ENCODE assay signal across 23 cellular contexts in genomic region chr4:90145331-90145730, GRCh38. TPM values are rescaled to one million over a fixed set of nuclear protein-coding genes. Genes with fewer than 3 reads are reported as not detected.
"Had no signal": no experiment of that assay in that cellular context is flagged by ENCODE, and none has a peak within 500 bp of the region (broad histone marks: within the 10 kb centered on the region; RNA-seq: fewer than 3 reads in every experiment).

No MANE protein-coding gene starts in this region.

- H3K4me1 Mint-ChIP-seq: naive thymus-derived CD4-positive, alpha-beta T cell had no signal

- H3K9me3 Mint-ChIP-seq: memory B cell; naive thymus-derived CD4-positive, alpha-beta T cell had no signal

- H3K4me1 ChIP-seq: esophagus muscularis mucosa, foreskin keratinocyte, gastroesophageal sphincter, heart left ventricle, left lung had no signal

- DNase-seq: dermis blood vessel endothelial cell; dorsolateral prefrontal cortex; effector CD4-positive, alpha-beta T cell; effector memory CD4-positive, alpha-beta T cell; foreskin keratinocyte; heart left ventricle; hypothalamus; left cardiac atrium; left lung; left ventricle myocardium superior; mammary epithelial cell; mesendoderm; midbrain; naive thymus-derived CD4-positive, alpha-beta T cell had no signal

- H3K27me3 ChIP-seq: dorsolateral prefrontal cortex, esophagus muscularis mucosa, foreskin keratinocyte, gastroesophageal sphincter, heart left ventricle, hepatocyte, left lung had no signal

- H3K27ac ChIP-seq: coronary artery, dorsolateral prefrontal cortex, esophagus muscularis mucosa, foreskin keratinocyte, gastroesophageal sphincter, heart left ventricle, hepatocyte, left lung had no signal

- H3K36me3 Mint-ChIP-seq: naive thymus-derived CD4-positive, alpha-beta T cell had no signal

- H3K36me3 ChIP-seq: esophagus muscularis mucosa, gastroesophageal sphincter, heart left ventricle, left lung had no signal

- FAIRE-seq: endothelial cell of umbilical vein, keratinocyte had no signal

- H3K4me3 Mint-ChIP-seq: memory B cell; naive thymus-derived CD4-positive, alpha-beta T cell had no signal

- H3K9me3 ChIP-seq: esophagus muscularis mucosa, gastroesophageal sphincter, heart left ventricle, left lung had no signal

- H3K27ac Mint-ChIP-seq: memory B cell; naive thymus-derived CD4-positive, alpha-beta T cell had no signal

- ATAC-seq: foreskin keratinocyte; gastroesophageal sphincter; heart left ventricle; left cardiac atrium; left lung; left ventricle myocardium superior; naive thymus-derived CD4-positive, alpha-beta T cell had no signal

- H3K27me3 Mint-ChIP-seq: memory B cell; naive thymus-derived CD4-positive, alpha-beta T cell had no signal

- H3K4me3 ChIP-seq: coronary artery, dorsolateral prefrontal cortex, esophagus muscularis mucosa, gastroesophageal sphincter, heart left ventricle, hepatocyte, left lung, lung had no signal

RNA-seq across cellular contexts. Expression of gene CCSER1, which starts 18.1 kb away (rescaled TPM):
- total RNA-seq: epithelial cell of proximal tubule had no signal
